Comparison of ENCODE assay signal across 21 cellular contexts in the genomic region with DNA sequence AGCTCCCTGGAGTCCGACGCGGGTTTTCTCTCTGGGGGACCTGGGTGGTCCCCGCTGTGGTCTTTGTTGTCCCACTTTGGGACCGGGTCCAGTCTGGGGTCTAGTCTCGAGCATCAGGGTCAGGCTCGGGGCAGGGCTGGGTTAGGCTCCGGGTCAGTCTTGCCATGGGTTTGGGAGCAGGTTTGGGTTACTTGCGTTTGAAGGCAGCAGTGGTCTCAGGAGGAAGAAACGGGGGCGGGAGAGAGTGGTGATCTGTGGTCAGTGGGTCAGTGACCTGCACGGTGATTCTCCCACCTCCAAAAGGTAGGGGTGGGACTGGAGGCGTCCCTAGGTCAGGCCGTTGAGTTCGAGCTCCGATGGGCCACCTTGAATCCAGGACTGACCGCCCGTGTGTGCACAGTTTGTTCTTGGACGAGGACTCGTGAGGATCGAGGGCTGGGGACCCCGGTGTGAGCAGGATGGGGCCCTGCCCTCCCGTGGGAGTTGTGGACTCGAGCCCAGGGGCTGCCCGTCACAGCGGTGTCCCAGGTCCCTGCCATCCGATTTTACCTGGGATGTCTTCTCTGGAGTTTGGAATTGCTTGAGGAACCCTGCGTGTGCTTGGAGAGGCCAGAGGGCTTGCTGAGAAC. TPM values are rescaled to one million over a fixed set of nuclear protein-coding genes. Genes with fewer than 3 reads are reported as not detected.
DNase-seq lines count a peak whose midpoint lies in the region; ATAC-seq, FAIRE-seq and TF ChIP-seq lines count a peak whose summit lies in the region.
"Had no signal": no experiment of that assay in that cellular context is flagged by ENCODE, and none has a peak within 500 bp of the region (broad histone marks: within the 10 kb centered on the region; RNA-seq: fewer than 3 reads in every experiment).

No MANE protein-coding gene starts in this region.

- in situ Hi-C loops in K562 (cut with MboI) = no loop called here

- no peak for TF ChIP-seq RAD21 in K562 (CRISPR knock-in tag; conservative IDR thresholded peaks at IDR 0.05 in 1 of 2, IDR thresholded peaks at IDR 0.05 in 1 of 2)

- H3K4me2 ChIP-seq in PC-9 (peak overlapping the region; percentile 71; the same call in 1 of the 2 replicates), K562 (ENCODE audit: insufficient read depth, low read length) (no peak overlapping the region)

- no peaks in the 10 kb centered on the region for H3K9me3 ChIP-seq in PC-9 (ENCODE audit: insufficient read depth, low read depth)
- H3K9me3 ChIP-seq in K562 (replicated peaks; ENCODE audit: control insufficient read depth, insufficient read depth, low read depth, low read length) = peaks cover 9% of the 10 kb centered on the region
- H3K9me3 ChIP-seq: upper lobe of right lung had no signal

- POLR2A ChIA-PET in PC-9 (lab: Charles Lee; ENCODE audit: unreplicated experiment) (interaction anchor here (0.6 kb wide), 1 partner anchor 424 kb away, joined by 6 read pairs; no protein-coding TSS in a partner anchor), K562 (lab: Yijun Ruan, JAX) (interaction anchor here (0.7 kb wide), 1 partner anchor 119 kb away, joined by 3 read pairs; the partner anchor contains the start of gene C1orf159)

- H3K27ac Mint-ChIP-seq in activated naive CD4-positive, alpha-beta T cell treated with anti-CD3 and anti-CD28 coated beads, Interleukin-2, amount 10 ng/mL, durations not matched to agents 7 days and 5 days = no peak overlapping the region
- H3K27ac Mint-ChIP-seq in stimulated activated effector memory CD8-positive, alpha-beta T cell treated with anti-CD3 and anti-CD28 coated beads, Interleukin-12 subunit alpha, Interleukin-12 subunit beta, amount 100 ng/mL, for 72 hours = no peak overlapping the region

- H3K36me3 ChIP-seq in PC-9 (ENCODE audit: low read depth) (no peaks in the 10 kb centered on the region), K562 (ENCODE audit: control insufficient read depth, insufficient read depth, low read length) (peaks cover 24% of the 10 kb centered on the region; the same call in 2 of the 3 replicates)
- H3K36me3 ChIP-seq: upper lobe of right lung had no signal

- H3K79me2 ChIP-seq in PC-9 (ENCODE audit: low read depth) (peaks cover 59% of the 10 kb centered on the region), K562 (ENCODE audit: control insufficient read depth, insufficient read depth, low read length) (peaks cover 53% of the 10 kb centered on the region)

- 87% methylated on average over 28 of the region's 28 CpGs for WGBS in K562 (ENCODE audit: insufficient coverage, low coverage, missing lambda C conversion rate)

- H3K27ac ChIP-seq in PC-9 = no peak overlapping the region
- no peak overlapping the region for H3K27ac ChIP-seq in K562 (ENCODE audit: extremely low read depth, low read depth, low read length)
- H3K27ac ChIP-seq: SJSA1, upper lobe of right lung had no signal

- peaks cover 50% of the 10 kb centered on the region; the same call in 1 of the 2 replicates for H3F3A ChIP-seq in PC-9 (ENCODE audit: insufficient read depth, low read depth)

- H3K9me1 ChIP-seq in K562 (ENCODE audit: control insufficient read depth, insufficient read depth, low read length) = no peaks in the 10 kb centered on the region

- H3K4me3 Mint-ChIP-seq in activated naive CD4-positive, alpha-beta T cell treated with anti-CD3 and anti-CD28 coated beads, Interleukin-2, amount 10 ng/mL, durations not matched to agents 7 days and 5 days = peak overlapping the region; percentile 26
- H3K4me3 Mint-ChIP-seq in stimulated activated effector memory CD8-positive, alpha-beta T cell treated with anti-CD3 and anti-CD28 coated beads, Interleukin-12 subunit alpha, Interleukin-12 subunit beta, amount 100 ng/mL, for 72 hours = peak overlapping the region; percentile 61

- peaks cover 29% of the 10 kb centered on the region for H3K4me1 Mint-ChIP-seq in activated naive CD4-positive, alpha-beta T cell treated with anti-CD3 and anti-CD28 coated beads, Interleukin-2, amount 10 ng/mL, durations not matched to agents 7 days and 5 days
- H3K4me1 Mint-ChIP-seq in stimulated activated effector memory CD8-positive, alpha-beta T cell treated with anti-CD3 and anti-CD28 coated beads, Interleukin-12 subunit alpha, Interleukin-12 subunit beta, amount 100 ng/mL, for 72 hours = peaks cover 33% of the 10 kb centered on the region

- no peak overlapping the region for H2AFZ ChIP-seq in PC-9
- H2AFZ ChIP-seq in K562 (ENCODE audit: low read depth, low read length) = no peak overlapping the region

- peaks cover 5% of the 10 kb centered on the region for H3K27me3 Mint-ChIP-seq in activated naive CD4-positive, alpha-beta T cell treated with anti-CD3 and anti-CD28 coated beads, Interleukin-2, amount 10 ng/mL, durations not matched to agents 7 days and 5 days

- intact Hi-C loops in PC-9 (cut with micrococcal nuclease; ENCODE audit: unreplicated experiment) (loop anchor here (10.0 kb wide), 1 partner anchor 249 kb away; the partner anchor contains the start of gene PERM1), K562 (cut with micrococcal nuclease) (loop anchor here (5.0 kb wide), 1 partner anchor 112 kb away; no protein-coding TSS in a partner anchor)

- H3K4me3 ChIP-seq in PC-9 (no peak overlapping the region), K562 (no peak overlapping the region)
- H3K4me3 ChIP-seq: SJSA1, upper lobe of right lung had no signal

- peaks cover 23% of the 10 kb centered on the region for H3K36me3 Mint-ChIP-seq in activated naive CD4-positive, alpha-beta T cell treated with anti-CD3 and anti-CD28 coated beads, Interleukin-2, amount 10 ng/mL, durations not matched to agents 7 days and 5 days
- H3K36me3 Mint-ChIP-seq in stimulated activated effector memory CD8-positive, alpha-beta T cell treated with anti-CD3 and anti-CD28 coated beads, Interleukin-12 subunit alpha, Interleukin-12 subunit beta, amount 100 ng/mL, for 72 hours = peaks cover 44% of the 10 kb centered on the region

- CTCF ChIA-PET in activated naive CD4-positive, alpha-beta T cell treated with anti-CD3 and anti-CD28 coated beads, Interleukin-2, amount 10 ng/mL, durations not matched to agents 7 days and 5 days (lab: Charles Lee) = interaction anchor here (1.1 kb wide), 1 partner anchor 19 kb away, joined by 3 read pairs; no protein-coding TSS in a partner anchor
- CTCF ChIA-PET in PC-9 (lab: Charles Lee) (no interaction called here), K562 (lab: Yijun Ruan, JAX; ENCODE audit: low intra/inter-chr PET ratio) (no interaction called here)

- TF ChIP-seq CTCF in PC-9 (conservative IDR thresholded peaks at IDR 0.05) (no peak), K562 (IDR thresholded peaks at IDR 0.05 in 2 of 3, conservative IDR thresholded peaks at IDR 0.05 in 1 of 3; ENCODE audit: insufficient read depth in 2 of 3, low read depth in 1 of 3, low read length in 3 of 3) (no peak)

- BruUV-seq in PC-9 (replicated peaks; lab: Mats Ljungman, UMichigan) (no TSS peak), K562 (replicated peaks; lab: Mats Ljungman, UMichigan) (no TSS peak)

- ATAC-seq in K562 = no peak
- no peak for ATAC-seq in stimulated activated effector memory CD8-positive, alpha-beta T cell treated with anti-CD3 and anti-CD28 coated beads, Interleukin-12 subunit alpha, Interleukin-12 subunit beta, amount 100 ng/mL, for 72 hours
- ATAC-seq in GM18520 (IDR thresholded peaks at IDR 0.05; ENCODE audit: unreplicated experiment) = no peak
- ATAC-seq: upper lobe of right lung had no signal

- no peaks in the 10 kb centered on the region for H3K9me3 Mint-ChIP-seq in activated naive CD4-positive, alpha-beta T cell treated with anti-CD3 and anti-CD28 coated beads, Interleukin-2, amount 10 ng/mL, durations not matched to agents 7 days and 5 days
- no peaks in the 10 kb centered on the region for H3K9me3 Mint-ChIP-seq in stimulated activated effector memory CD8-positive, alpha-beta T cell treated with anti-CD3 and anti-CD28 coated beads, Interleukin-12 subunit alpha, Interleukin-12 subunit beta, amount 100 ng/mL, for 72 hours

- no peak for FAIRE-seq in K562 (lab: Jason Lieb, UNC)
- FAIRE-seq: bronchial epithelial cell, endometrium, GM12891 had no signal

- peaks cover 14% of the 10 kb centered on the region for H4K20me1 ChIP-seq in PC-9 (ENCODE audit: insufficient read depth)
- no peaks in the 10 kb centered on the region for H4K20me1 ChIP-seq in K562 (replicated peaks; ENCODE audit: control insufficient read depth, insufficient read depth, low read length)

- H3K4me1 ChIP-seq in PC-9 (replicated peaks; ENCODE audit: insufficient read depth) = peaks cover 63% of the 10 kb centered on the region
- H3K4me1 ChIP-seq in K562 (replicated peaks in 1 of 2; ENCODE audit: control insufficient read depth in 2 of 2, insufficient read depth in 2 of 2, low read length in 2 of 2) = peaks cover 6 to 86% of the 10 kb centered on the region in 2 experiments; a peak in 4 of 5 replicates

- no peak for TF ChIP-seq EP300 in K562 (IDR thresholded peaks at IDR 0.05; ENCODE audit: low read length)

- H3K27me3 ChIP-seq in PC-9 (ENCODE audit: insufficient read depth, low read depth) = no peaks in the 10 kb centered on the region
- no peaks in the 10 kb centered on the region for H3K27me3 ChIP-seq in K562 (ENCODE audit: control insufficient read depth in 2 of 2, insufficient read depth in 2 of 2, low read length in 2 of 2)
- H3K27me3 ChIP-seq: SJSA1 had no signal

- peak overlapping the region in 1 of 2 experiments; percentile 56; a peak in 2 of 4 replicates for H3K9ac ChIP-seq in K562 (ENCODE audit: insufficient read depth in 1 of 2, low read depth in 2 of 2, low read length in 2 of 2)

- TF ChIP-seq POLR2A in K562 (conservative IDR thresholded peaks at IDR 0.05) = no peak; the same call in 1 of the 2 replicates

- H3K9me2 ChIP-seq in PC-9 (ENCODE audit: insufficient read depth) = no peaks in the 10 kb centered on the region

- no peak for DNase-seq in activated naive CD4-positive, alpha-beta T cell treated with anti-CD3 and anti-CD28 coated beads, Interleukin-2, amount 10 ng/mL, durations not matched to agents 7 days and 5 days
- no peak for DNase-seq in activated naive CD4-positive, alpha-beta T cell treated with Interleukin-2 at 50 U/mL for 16 hours
- no peak for DNase-seq in PC-9
- no peak for DNase-seq in K562 (ENCODE audit: extremely low read depth in 1 of 4, low spot score in 3 of 4)
- no peak for DNase-seq in stimulated activated effector memory CD8-positive, alpha-beta T cell treated with anti-CD3 and anti-CD28 coated beads, Interleukin-12 subunit alpha, Interleukin-12 subunit beta, amount 100 ng/mL, for 72 hours (ENCODE audit: low spot score in 2 of 2)
- DNase-seq in DMS 273 (lab: John Stamatoyannopoulos, UW; ENCODE audit: unreplicated experiment) = no peak
- DNase-seq in effector CD8-positive, alpha-beta T cell (lab: John Stamatoyannopoulos, UW) = no peak
- DNase-seq: activated effector memory CD4-positive, alpha-beta T cell treated with Interleukin-2 at 50 U/mL for 16 hours; EL; foreskin melanocyte; islet precursor cell; NCI-H1092 treated with DMSO at 0.1 percent for 48 hours; NCI-H2171; NK-92 treated with Interleukin-12 subunit alpha and Interleukin-12 subunit beta, amount 100 ng/mL, for 24 hours; upper lobe of right lung had no signal

RNA-seq across cellular contexts. Expression of gene B3GALT6, which starts 2.3 kb away (rescaled TPM):
- 16.2 and 20.8 TPM in 2 replicates for total RNA-seq in PC-9 (2021)
- 17.5 and 35.5 TPM in 2 replicates for total RNA-seq in K562 (2011; cell fraction: chromatin; rRNA removed; ENCODE audit: low replicate concordance)
- 36.8 and 43.7 TPM in 2 replicates for total RNA-seq in K562 (2011; cell fraction: nucleolus; rRNA removed)
- 21.1 and 24.3 TPM in 2 replicates for total RNA-seq in K562 (2011; cell fraction: nucleoplasm; rRNA removed)
- total RNA-seq in K562 (2014; rRNA removed) = 29.8 and 33.0 TPM in 2 replicates
- 6.8 and 9.0 TPM in 2 replicates for total RNA-seq in K562 (2014; rRNA removed; fragmentation: Illumina TruSeq; extraction: Trizol)
- total RNA-seq in K562 (2015; rRNA removed; fragmentation: Illumina TruSeq; extraction: Trizol) = 12.8 and 13.9 TPM in 2 replicates
- total RNA-seq in K562 (2021) = 27.9 and 28.1 TPM in 2 replicates
- polyA plus RNA-seq in K562 (2011; rRNA removed) = 5.6 and 7.8 TPM in 2 replicates
- 10.2 and 34.2 TPM in 2 replicates for polyA plus RNA-seq in K562 (2011; cell fraction: cytosol; rRNA removed)
- 7.7 and 12.7 TPM in 2 replicates for polyA plus RNA-seq in K562 (2011; cell fraction: nucleus; rRNA removed)
- polyA plus RNA-seq in K562 (2012) = 13.9 and 16.7 TPM in 2 replicates
- polyA plus RNA-seq in K562 (2014; fragmentation: Illumina TruSeq; extraction: Trizol) = 8.4 and 9.9 TPM in 2 replicates
- polyA plus RNA-seq in K562 (2014; fragmentation: Nextera tagmentation; extraction: Ambion mirVana) = 1 to 10 TPM in 1 of 2 experiments, under 1 TPM in 1; 0.68 to 1.0 TPM
- 15.8 and 17.2 TPM in 2 replicates for polyA plus RNA-seq in K562 (2014; rRNA removed)
- 6.9 and 10.1 TPM in 2 replicates for polyA minus RNA-seq in K562 (2011; rRNA and poly(A)+ RNA removed)
- polyA minus RNA-seq in K562 (2011; cell fraction: cytosol; rRNA and poly(A)+ RNA removed) = 9.6 and 12.9 TPM in 2 replicates
- 23.0 and 24.2 TPM in 2 replicates for polyA minus RNA-seq in K562 (2011; cell fraction: nucleus; rRNA and poly(A)+ RNA removed)

RNA-seq across cellular contexts. Expression of gene SDF4, which starts 2.5 kb away (rescaled TPM):
- total RNA-seq in PC-9 (2021) (133 and 139 TPM in 2 replicates), K562 (2014; rRNA removed) (82.6 and 118 TPM in 2 replicates), K562 (2014; rRNA removed; fragmentation: Illumina TruSeq; extraction: Trizol) (18.1 and 30.3 TPM in 2 replicates), K562 (2015; rRNA removed; fragmentation: Illumina TruSeq; extraction: Trizol) (62.2 and 65.2 TPM in 2 replicates), K562 (2021) (152 and 160 TPM in 2 replicates)
- total RNA-seq in K562 (2011; cell fraction: chromatin; rRNA removed; ENCODE audit: low replicate concordance) = 114 and 239 TPM in 2 replicates
- 360 and 385 TPM in 2 replicates for total RNA-seq in K562 (2011; cell fraction: nucleolus; rRNA removed)
- 146 and 213 TPM in 2 replicates for total RNA-seq in K562 (2011; cell fraction: nucleoplasm; rRNA removed)
- polyA plus RNA-seq in K562 (2011; rRNA removed) (43.8 and 77.2 TPM in 2 replicates), K562 (2014; fragmentation: Illumina TruSeq; extraction: Trizol) (66.0 and 88.1 TPM in 2 replicates), K562 (2014; fragmentation: Nextera tagmentation; extraction: Ambion mirVana) (1 to 10 TPM in 1 of 2 experiments, under 1 TPM in 1; 0.35 to 4.9 TPM), K562 (2014; rRNA removed) (93.4 and 101 TPM in 2 replicates)
- polyA plus RNA-seq in K562 (2011; cell fraction: cytosol; rRNA removed) = 44.3 and 73.9 TPM in 2 replicates
- 122 and 161 TPM in 2 replicates for polyA plus RNA-seq in K562 (2011; cell fraction: nucleus; rRNA removed)
- polyA plus RNA-seq in K562 (2012) = 112 and 208 TPM in 2 replicates
- 59.1 and 63.4 TPM in 2 replicates for polyA minus RNA-seq in K562 (2011; rRNA and poly(A)+ RNA removed)
- 37.0 and 61.3 TPM in 2 replicates for polyA minus RNA-seq in K562 (2011; cell fraction: cytosol; rRNA and poly(A)+ RNA removed)
- 48.9 and 83.4 TPM in 2 replicates for polyA minus RNA-seq in K562 (2011; cell fraction: nucleus; rRNA and poly(A)+ RNA removed)

RNA-seq across cellular contexts. Expression of gene C1QTNF12, which starts 12.2 kb away (rescaled TPM):
- total RNA-seq in PC-9 (2021) (5.2 and 11.8 TPM in 2 replicates), K562 (2014; rRNA removed) (1.3 and 1.6 TPM in 2 replicates), K562 (2014; rRNA removed; fragmentation: Illumina TruSeq; extraction: Trizol) (not detected in 2 replicates), K562 (2015; rRNA removed; fragmentation: Illumina TruSeq; extraction: Trizol) (0.58 and 0.75 TPM in 2 replicates), K562 (2021) (2.2 and 3.7 TPM in 2 replicates)
- 2.5 and 12.6 TPM in 2 replicates for total RNA-seq in K562 (2011; cell fraction: chromatin; rRNA removed; ENCODE audit: low replicate concordance)
- total RNA-seq in K562 (2011; cell fraction: nucleolus; rRNA removed) = 9.5 and 10.8 TPM in 2 replicates
- 4.3 and 7.0 TPM in 2 replicates for total RNA-seq in K562 (2011; cell fraction: nucleoplasm; rRNA removed)
- polyA plus RNA-seq in K562 (2011; rRNA removed) (0.43 and 1.1 TPM in 2 replicates), K562 (2014; fragmentation: Illumina TruSeq; extraction: Trizol) (1.1 TPM in 1 of 2 replicates, not detected in the other), K562 (2014; fragmentation: Nextera tagmentation; extraction: Ambion mirVana) (under 1 TPM in 1 of 2 experiments, not detected in 1; 0.11 TPM), K562 (2014; rRNA removed) (1.3 and 4.3 TPM in 2 replicates)
- polyA plus RNA-seq in K562 (2011; cell fraction: cytosol; rRNA removed) = 0.50 and 1.2 TPM in 2 replicates
- polyA plus RNA-seq in K562 (2011; cell fraction: nucleus; rRNA removed) = 18.7 and 21.7 TPM in 2 replicates
- polyA plus RNA-seq in K562 (2012) = 1.6 and 4.8 TPM in 2 replicates
- polyA minus RNA-seq in K562 (2011; rRNA and poly(A)+ RNA removed) = not detected in 2 replicates
- not detected in 2 replicates for polyA minus RNA-seq in K562 (2011; cell fraction: cytosol; rRNA and poly(A)+ RNA removed)
- 1.1 and 1.8 TPM in 2 replicates for polyA minus RNA-seq in K562 (2011; cell fraction: nucleus; rRNA and poly(A)+ RNA removed)

RNA-seq across cellular contexts. Expression of gene TNFRSF4, which starts 20.3 kb away (rescaled TPM):
- total RNA-seq in PC-9 (2021) (0.20 and 0.38 TPM in 2 replicates), K562 (2014; rRNA removed) (0.23 TPM in 1 of 2 replicates, not detected in the other), K562 (2014; rRNA removed; fragmentation: Illumina TruSeq; extraction: Trizol) (not detected in 2 replicates), K562 (2015; rRNA removed; fragmentation: Illumina TruSeq; extraction: Trizol) (0.07 TPM in 1 of 2 replicates, not detected in the other), K562 (2021) (0.44 and 0.47 TPM in 2 replicates)
- total RNA-seq in K562 (2011; cell fraction: chromatin; rRNA removed; ENCODE audit: low replicate concordance) = 0.44 TPM in 1 of 2 replicates, not detected in the other
- total RNA-seq in K562 (2011; cell fraction: nucleolus; rRNA removed) = 0.66 and 1.7 TPM in 2 replicates
- not detected in 2 replicates for total RNA-seq in K562 (2011; cell fraction: nucleoplasm; rRNA removed)
- polyA plus RNA-seq in K562 (2011; rRNA removed) (0.08 TPM in 1 of 2 replicates, not detected in the other), K562 (2014; fragmentation: Illumina TruSeq; extraction: Trizol) (not detected in 2 replicates), K562 (2014; fragmentation: Nextera tagmentation; extraction: Ambion mirVana) (not detected), K562 (2014; rRNA removed) (0.16 TPM in 1 of 2 replicates, not detected in the other)
- 0.19 and 0.39 TPM in 2 replicates for polyA plus RNA-seq in K562 (2011; cell fraction: cytosol; rRNA removed)
- 0.74 and 1.3 TPM in 2 replicates for polyA plus RNA-seq in K562 (2011; cell fraction: nucleus; rRNA removed)
- 0.65 TPM in 1 of 2 replicates, not detected in the other for polyA plus RNA-seq in K562 (2012)
- not detected in 2 replicates for polyA minus RNA-seq in K562 (2011; rRNA and poly(A)+ RNA removed)
- not detected in 2 replicates for polyA minus RNA-seq in K562 (2011; cell fraction: cytosol; rRNA and poly(A)+ RNA removed)
- 0.22 and 0.27 TPM in 2 replicates for polyA minus RNA-seq in K562 (2011; cell fraction: nucleus; rRNA and poly(A)+ RNA removed)
- total RNA-seq: bronchial epithelial cell, renal cortical epithelial cell, SJSA1 had no signal

RNA-seq across cellular contexts. Expression of gene TNFRSF18, which starts 27.9 kb away (rescaled TPM):
- total RNA-seq in PC-9 (2021) = 6.9 and 14.1 TPM in 2 replicates
- total RNA-seq in K562 (2011; cell fraction: chromatin; rRNA removed; ENCODE audit: low replicate concordance) = not detected in 2 replicates
- total RNA-seq in K562 (2011; cell fraction: nucleolus; rRNA removed) = 0.50 TPM in 1 of 2 replicates, not detected in the other
- not detected in 2 replicates for total RNA-seq in K562 (2011; cell fraction: nucleoplasm; rRNA removed)
- total RNA-seq in K562 (2014; rRNA removed) = not detected in 2 replicates
- total RNA-seq in K562 (2014; rRNA removed; fragmentation: Illumina TruSeq; extraction: Trizol) = not detected in 2 replicates
- total RNA-seq in K562 (2015; rRNA removed; fragmentation: Illumina TruSeq; extraction: Trizol) = not detected in 2 replicates
- total RNA-seq in K562 (2021) = 0.27 TPM in 1 of 2 replicates, not detected in the other
- polyA plus RNA-seq in K562 (2011; rRNA removed) = not detected in 2 replicates
- not detected in 2 replicates for polyA plus RNA-seq in K562 (2011; cell fraction: cytosol; rRNA removed)
- polyA plus RNA-seq in K562 (2011; cell fraction: nucleus; rRNA removed) = 0.25 and 0.26 TPM in 2 replicates
- 0.19 TPM in 1 of 2 replicates, not detected in the other for polyA plus RNA-seq in K562 (2012)
- polyA plus RNA-seq in K562 (2014; fragmentation: Illumina TruSeq; extraction: Trizol) = not detected in 2 replicates
- not detected for polyA plus RNA-seq in K562 (2014; fragmentation: Nextera tagmentation; extraction: Ambion mirVana)
- polyA plus RNA-seq in K562 (2014; rRNA removed) = 0.24 TPM in 1 of 2 replicates, not detected in the other
- polyA minus RNA-seq in K562 (2011; rRNA and poly(A)+ RNA removed) = not detected in 2 replicates
- polyA minus RNA-seq in K562 (2011; cell fraction: cytosol; rRNA and poly(A)+ RNA removed) = not detected in 2 replicates
- polyA minus RNA-seq in K562 (2011; cell fraction: nucleus; rRNA and poly(A)+ RNA removed) = not detected in 2 replicates
- total RNA-seq: bronchial epithelial cell, SJSA1 had no signal
